ENCODE assay signal across 1 cellular context in the genomic region with DNA sequence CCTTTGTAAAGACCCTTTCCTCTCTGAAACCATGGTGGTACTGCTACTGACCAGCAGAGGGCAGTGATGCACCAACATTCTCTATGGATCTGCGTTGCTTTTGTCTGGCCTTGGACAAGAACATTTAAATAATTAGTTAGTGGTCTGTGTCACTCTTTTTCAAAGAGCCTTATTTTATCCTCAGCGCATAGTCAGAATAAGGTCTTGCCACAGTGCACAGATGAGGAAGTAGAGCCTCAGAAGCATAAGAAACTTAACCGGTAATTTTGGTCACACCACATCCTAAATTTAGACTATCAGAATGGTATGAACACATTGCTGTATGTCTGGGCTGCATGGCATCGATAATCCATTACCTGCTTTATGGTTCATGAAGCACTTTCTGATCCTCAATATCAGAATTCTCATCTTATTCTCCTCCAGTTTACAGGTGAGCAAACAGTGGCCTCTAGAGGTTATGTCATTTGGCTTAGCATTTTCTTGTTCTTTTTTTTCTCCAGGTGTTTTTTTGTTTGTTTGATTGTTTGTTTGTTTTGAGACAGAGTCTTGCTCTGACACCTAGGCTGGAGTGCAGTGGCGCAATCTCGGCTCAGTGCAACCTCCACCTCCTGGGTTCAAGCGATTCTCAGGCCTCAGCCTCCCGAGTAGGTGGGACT.
TF ChIP-seq lines count a peak whose summit lies in the region.

No MANE protein-coding gene starts in this region.

TF ChIP-seq in HEK293, 187 proteins besides CTCF, POLR2A, EP300 and RAD21 (continued from another document):
- TF ChIP-seq ZNF2 (tag by site-specific recombination; IDR thresholded peaks at IDR 0.05) (0 out of 2 replicates have a peak, but pooled peaks have one; percentile 18), ZNF501 (tag by site-specific recombination; IDR thresholded peaks at IDR 0.05) (no peak), GFI1B (tag by site-specific recombination; IDR thresholded peaks at IDR 0.05) (no peak), ZNF555 (tag by site-specific recombination; conservative IDR thresholded peaks at IDR 0.05) (no peak), ZNF433 (tag by site-specific recombination; IDR thresholded peaks at IDR 0.05; ENCODE audit: low read depth) (no peak), ZNF654 (tag by site-specific recombination; IDR thresholded peaks at IDR 0.05; ENCODE audit: low read depth) (peak; percentile 97), ZNF354C (tag by site-specific recombination; IDR thresholded peaks at IDR 0.05; ENCODE audit: borderline replicate concordance, low read depth) (no peak), ZNF184 (tag by site-specific recombination; IDR thresholded peaks at IDR 0.05) (no peak)
- TF ChIP-seq, protein P1, sequence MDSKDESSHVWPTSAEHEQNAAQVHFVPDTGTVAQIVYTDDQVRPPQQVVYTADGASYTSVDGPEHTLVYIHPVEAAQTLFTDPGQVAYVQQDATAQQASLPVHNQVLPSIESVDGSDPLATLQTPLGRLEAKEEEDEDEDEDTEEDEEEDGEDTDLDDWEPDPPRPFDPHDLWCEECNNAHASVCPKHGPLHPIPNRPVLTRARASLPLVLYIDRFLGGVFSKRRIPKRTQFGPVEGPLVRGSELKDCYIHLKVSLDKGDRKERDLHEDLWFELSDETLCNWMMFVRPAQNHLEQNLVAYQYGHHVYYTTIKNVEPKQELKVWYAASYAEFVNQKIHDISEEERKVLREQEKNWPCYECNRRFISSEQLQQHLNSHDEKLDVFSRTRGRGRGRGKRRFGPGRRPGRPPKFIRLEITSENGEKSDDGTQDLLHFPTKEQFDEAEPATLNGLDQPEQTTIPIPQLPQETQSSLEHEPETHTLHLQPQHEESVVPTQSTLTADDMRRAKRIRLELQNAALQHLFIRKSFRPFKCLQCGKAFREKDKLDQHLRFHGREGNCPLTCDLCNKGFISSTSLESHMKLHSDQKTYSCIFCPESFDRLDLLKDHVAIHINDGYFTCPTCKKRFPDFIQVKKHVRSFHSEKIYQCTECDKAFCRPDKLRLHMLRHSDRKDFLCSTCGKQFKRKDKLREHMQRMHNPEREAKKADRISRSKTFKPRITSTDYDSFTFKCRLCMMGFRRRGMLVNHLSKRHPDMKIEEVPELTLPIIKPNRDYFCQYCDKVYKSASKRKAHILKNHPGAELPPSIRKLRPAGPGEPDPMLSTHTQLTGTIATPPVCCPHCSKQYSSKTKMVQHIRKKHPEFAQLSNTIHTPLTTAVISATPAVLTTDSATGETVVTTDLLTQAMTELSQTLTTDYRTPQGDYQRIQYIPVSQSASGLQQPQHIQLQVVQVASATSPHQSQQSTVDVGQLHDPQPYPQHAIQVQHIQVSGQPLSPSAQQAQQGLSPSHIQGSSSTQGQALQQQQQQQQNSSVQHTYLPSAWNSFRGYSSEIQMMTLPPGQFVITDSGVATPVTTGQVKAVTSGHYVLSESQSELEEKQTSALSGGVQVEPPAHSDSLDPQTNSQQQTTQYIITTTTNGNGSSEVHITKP (tag by site-specific recombination; IDR thresholded peaks at IDR 0.05) = peak; percentile 34; the same call in 1 of the 2 replicates
- TF ChIP-seq, protein P2, sequence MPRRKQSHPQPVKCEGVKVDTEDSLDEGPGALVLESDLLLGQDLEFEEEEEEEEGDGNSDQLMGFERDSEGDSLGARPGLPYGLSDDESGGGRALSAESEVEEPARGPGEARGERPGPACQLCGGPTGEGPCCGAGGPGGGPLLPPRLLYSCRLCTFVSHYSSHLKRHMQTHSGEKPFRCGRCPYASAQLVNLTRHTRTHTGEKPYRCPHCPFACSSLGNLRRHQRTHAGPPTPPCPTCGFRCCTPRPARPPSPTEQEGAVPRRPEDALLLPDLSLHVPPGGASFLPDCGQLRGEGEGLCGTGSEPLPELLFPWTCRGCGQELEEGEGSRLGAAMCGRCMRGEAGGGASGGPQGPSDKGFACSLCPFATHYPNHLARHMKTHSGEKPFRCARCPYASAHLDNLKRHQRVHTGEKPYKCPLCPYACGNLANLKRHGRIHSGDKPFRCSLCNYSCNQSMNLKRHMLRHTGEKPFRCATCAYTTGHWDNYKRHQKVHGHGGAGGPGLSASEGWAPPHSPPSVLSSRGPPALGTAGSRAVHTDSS (tag by site-specific recombination; IDR thresholded peaks at IDR 0.05) = no peak
- TF ChIP-seq, protein P3, sequence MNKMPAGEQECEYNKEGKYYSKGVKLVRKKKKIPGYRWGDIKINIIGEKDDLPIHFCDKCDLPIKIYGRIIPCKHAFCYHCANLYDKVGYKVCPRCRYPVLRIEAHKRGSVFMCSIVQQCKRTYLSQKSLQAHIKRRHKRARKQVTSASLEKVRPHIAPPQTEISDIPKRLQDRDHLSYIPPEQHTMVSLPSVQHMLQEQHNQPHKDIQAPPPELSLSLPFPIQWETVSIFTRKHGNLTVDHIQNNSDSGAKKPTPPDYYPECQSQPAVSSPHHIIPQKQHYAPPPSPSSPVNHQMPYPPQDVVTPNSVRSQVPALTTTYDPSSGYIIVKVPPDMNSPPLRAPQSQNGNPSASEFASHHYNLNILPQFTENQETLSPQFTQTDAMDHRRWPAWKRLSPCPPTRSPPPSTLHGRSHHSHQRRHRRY (tag by site-specific recombination; IDR thresholded peaks at IDR 0.05) = no peak
- TF ChIP-seq, protein P4, sequence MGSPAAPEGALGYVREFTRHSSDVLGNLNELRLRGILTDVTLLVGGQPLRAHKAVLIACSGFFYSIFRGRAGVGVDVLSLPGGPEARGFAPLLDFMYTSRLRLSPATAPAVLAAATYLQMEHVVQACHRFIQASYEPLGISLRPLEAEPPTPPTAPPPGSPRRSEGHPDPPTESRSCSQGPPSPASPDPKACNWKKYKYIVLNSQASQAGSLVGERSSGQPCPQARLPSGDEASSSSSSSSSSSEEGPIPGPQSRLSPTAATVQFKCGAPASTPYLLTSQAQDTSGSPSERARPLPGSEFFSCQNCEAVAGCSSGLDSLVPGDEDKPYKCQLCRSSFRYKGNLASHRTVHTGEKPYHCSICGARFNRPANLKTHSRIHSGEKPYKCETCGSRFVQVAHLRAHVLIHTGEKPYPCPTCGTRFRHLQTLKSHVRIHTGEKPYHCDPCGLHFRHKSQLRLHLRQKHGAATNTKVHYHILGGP (tag by site-specific recombination; IDR thresholded peaks at IDR 0.05) = no peak
